Comparison of ENCODE assay signal across 1 cellular context in the genomic region with DNA sequence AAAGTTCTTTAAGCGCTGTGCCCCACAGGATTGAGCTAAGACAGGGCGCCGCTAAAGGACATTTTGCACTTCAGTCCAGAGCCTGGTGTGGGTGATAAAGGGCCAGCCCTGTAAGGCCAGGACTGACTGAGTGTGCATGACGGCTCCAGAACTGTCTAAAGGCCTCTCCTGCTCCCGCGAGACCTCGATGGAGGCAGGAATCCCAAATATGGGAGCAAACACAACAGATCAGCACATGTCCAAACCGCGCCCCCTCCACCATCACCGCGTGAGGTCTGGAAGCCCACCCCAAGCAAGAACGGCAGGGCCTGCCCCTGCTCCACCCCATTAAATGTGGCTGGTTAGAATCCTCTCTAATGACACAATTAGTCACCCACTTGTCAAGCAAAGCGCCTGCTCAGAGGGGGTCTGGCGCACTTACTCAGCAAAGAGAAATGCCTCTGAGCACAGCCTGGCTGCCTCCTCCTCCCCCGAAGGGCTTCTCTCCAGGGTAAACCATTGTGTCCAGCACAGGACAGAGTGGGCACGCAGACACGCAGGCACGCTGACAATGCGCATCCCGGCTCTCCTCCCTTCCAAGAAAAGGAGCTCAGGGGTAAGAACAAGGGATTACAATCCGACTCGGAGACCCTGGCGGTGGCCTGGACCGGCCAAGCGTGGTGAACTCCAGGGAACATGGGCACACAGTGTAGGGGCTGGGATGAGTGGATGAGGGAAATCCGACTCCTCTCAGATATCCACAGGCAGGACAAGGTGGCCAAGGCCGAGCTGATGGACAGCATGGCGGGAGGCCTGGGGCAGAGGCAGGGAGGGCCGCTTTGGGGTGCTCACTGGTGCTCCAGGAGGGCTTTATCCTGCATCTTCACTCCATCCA.
TF ChIP-seq lines count a peak whose summit lies in the region.

No MANE protein-coding gene starts in this region.

TF ChIP-seq in IMR-90, 13 proteins besides CTCF, POLR2A, EP300 and RAD21:
- TF ChIP-seq SMC3 (IDR thresholded peaks at IDR 0.05; ENCODE audit: low read depth, low read length): no peak
- TF ChIP-seq USF2 (IDR thresholded peaks at IDR 0.05; ENCODE audit: low read depth, low read length): peak; percentile 58
- TF ChIP-seq RFX5 (IDR thresholded peaks at IDR 0.05; ENCODE audit: low read depth, low read length): no peak
- TF ChIP-seq CHD1 (IDR thresholded peaks at IDR 0.05; ENCODE audit: low read depth, low read length): peak; percentile 90; the same call in 1 of the 2 replicates
- TF ChIP-seq CEBPB (IDR thresholded peaks at IDR 0.05; ENCODE audit: low read depth, low read length): no peak
- TF ChIP-seq BHLHE40 (IDR thresholded peaks at IDR 0.05; ENCODE audit: low read depth, low read length): peak; percentile 72; the same call in 1 of the 2 replicates
- TF ChIP-seq NFE2L2 (IDR thresholded peaks at IDR 0.05; ENCODE audit: low read depth, low read length): no peak; the same call in 1 of the 2 replicates
- peak; percentile 47 for TF ChIP-seq FOS (IDR thresholded peaks at IDR 0.05; ENCODE audit: low read depth, low read length)
- TF ChIP-seq MAFK (IDR thresholded peaks at IDR 0.05; ENCODE audit: low read depth, low read length): peak; percentile 60
- TF ChIP-seq, protein P1, sequence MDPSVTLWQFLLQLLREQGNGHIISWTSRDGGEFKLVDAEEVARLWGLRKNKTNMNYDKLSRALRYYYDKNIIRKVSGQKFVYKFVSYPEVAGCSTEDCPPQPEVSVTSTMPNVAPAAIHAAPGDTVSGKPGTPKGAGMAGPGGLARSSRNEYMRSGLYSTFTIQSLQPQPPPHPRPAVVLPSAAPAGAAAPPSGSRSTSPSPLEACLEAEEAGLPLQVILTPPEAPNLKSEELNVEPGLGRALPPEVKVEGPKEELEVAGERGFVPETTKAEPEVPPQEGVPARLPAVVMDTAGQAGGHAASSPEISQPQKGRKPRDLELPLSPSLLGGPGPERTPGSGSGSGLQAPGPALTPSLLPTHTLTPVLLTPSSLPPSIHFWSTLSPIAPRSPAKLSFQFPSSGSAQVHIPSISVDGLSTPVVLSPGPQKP (IDR thresholded peaks at IDR 0.05; ENCODE audit: borderline replicate concordance, low read depth, low read length): no peak
- peak; percentile 94 for TF ChIP-seq MXI1 (IDR thresholded peaks at IDR 0.05; ENCODE audit: borderline replicate concordance, low read depth, low read length)
- peak; percentile 61 for TF ChIP-seq RCOR1 (IDR thresholded peaks at IDR 0.05; ENCODE audit: insufficient replicate concordance, low read length)
- TF ChIP-seq MAZ (IDR thresholded peaks at IDR 0.05; ENCODE audit: borderline replicate concordance, low read depth, low read length): peak; percentile 80; the same call in 1 of the 2 replicates
